14 cellular contexts compared by ENCODE assay signal in the genomic region with DNA sequence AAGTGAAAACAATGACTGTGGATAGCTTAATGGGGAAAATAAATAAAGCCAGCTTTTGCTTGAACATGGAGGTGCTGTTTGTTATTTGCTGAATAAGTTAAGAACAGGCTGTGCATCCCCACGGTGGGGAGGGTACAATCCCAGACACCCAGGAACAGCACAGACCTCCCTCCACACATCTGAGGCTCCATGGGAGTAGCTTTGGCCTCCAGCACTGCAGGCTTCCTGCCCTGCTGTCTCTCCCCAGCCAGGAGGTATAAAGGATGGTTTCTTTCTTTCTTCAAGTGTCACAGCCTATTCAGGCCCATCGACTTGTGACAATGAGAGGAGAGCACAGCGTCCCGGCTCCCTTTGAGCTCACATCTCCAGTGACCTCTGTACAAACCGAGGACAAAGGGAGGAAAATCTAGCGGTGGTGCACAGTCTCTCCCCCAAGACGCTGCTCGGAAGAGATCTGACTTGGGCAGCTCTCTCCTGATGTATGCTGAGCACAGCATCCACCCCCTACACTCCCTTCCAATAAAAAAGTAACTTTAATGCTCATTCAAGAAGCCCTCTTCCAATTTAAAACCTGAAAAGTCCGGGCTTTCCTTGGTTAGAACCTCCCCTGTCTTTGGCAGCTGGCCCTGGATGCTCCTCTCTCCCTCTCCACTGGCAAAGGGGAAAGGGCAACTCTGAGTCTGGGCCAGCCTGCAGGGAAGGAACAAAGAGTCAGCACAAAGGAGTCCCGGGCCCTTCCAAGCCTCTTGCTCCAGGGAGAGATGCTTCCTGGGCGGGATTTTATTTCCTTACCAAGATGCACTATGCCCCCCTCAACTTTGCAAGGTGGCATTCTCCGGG. TPM values are rescaled to one million over a fixed set of nuclear protein-coding genes. Genes with fewer than 3 reads are reported as not detected.
A peak's percentile ranks its signal among the peaks of the same experiment; 100 is the strongest.
DNase-seq lines count a peak whose midpoint lies in the region; ATAC-seq and TF ChIP-seq lines count a peak whose summit lies in the region.
"Had no signal": no experiment of that assay in that cellular context is flagged by ENCODE, and none has a peak within 500 bp of the region (broad histone marks: within the 10 kb centered on the region; RNA-seq: fewer than 3 reads in every experiment).

No MANE protein-coding gene starts in this region.

- H2BK12ac ChIP-seq in trophoblast cell (ENCODE audit: low read length): no peak overlapping the region

- DNase-seq in iPS-NIHi11 (ENCODE audit: low spot score): peak; percentile 42
- DNase-seq in trophoblast cell: no peak
- DNase-seq in middle frontal gyrus (ENCODE audit: extremely low spot score, low spot score): no peak
- no peak for DNase-seq in CD8-positive, alpha-beta memory T cell
- DNase-seq in suprapubic skin (ENCODE audit: low spot score in 2 of 2): no peak
- DNase-seq: activated CD4-positive, alpha-beta memory T cell treated with anti-CD3 and anti-CD28 coated beads, Interleukin-2, amount 10 ng/mL, durations not matched to agents 7 days and 5 days; activated gamma-delta T cell treated with Interleukin-2 at 50 U/mL for 16 hours; NCI-H2081 had no signal

- peaks cover 99% of the 10 kb centered on the region for H3K4me1 ChIP-seq in DOHH2 (ENCODE audit: control insufficient read depth, low read length)
- H3K4me1 ChIP-seq in trophoblast cell (ENCODE audit: control insufficient read depth in 1 of 2, insufficient read depth in 2 of 2, low read length in 2 of 2): peaks cover 11 to 19% of the 10 kb centered on the region in 2 experiments
- H3K4me1 ChIP-seq in CD8-positive, alpha-beta memory T cell (ENCODE audit: insufficient read depth, low read length): peaks cover 16% of the 10 kb centered on the region
- H3K4me1 ChIP-seq in suprapubic skin: peaks cover 15% of the 10 kb centered on the region

- H2BK5ac ChIP-seq in trophoblast cell (ENCODE audit: low read depth, low read length, poor library complexity): no peak overlapping the region

- H3K27ac ChIP-seq in DOHH2 (ENCODE audit: low read depth, low read length) (peak overlapping the region; percentile 99), SU-DHL-6 (ENCODE audit: low read depth, low read length) (peak overlapping the region; percentile 95), trophoblast cell (ENCODE audit: low read depth, low read length) (no peak overlapping the region), suprapubic skin (no peak overlapping the region)
- no peak overlapping the region for H3K27ac ChIP-seq in CD8-positive, alpha-beta memory T cell (ENCODE audit: low read depth, low read length)

- H3F3A ChIP-seq in DOHH2 (ENCODE audit: control insufficient read depth, insufficient read depth) (peaks cover 71% of the 10 kb centered on the region), SU-DHL-6 (ENCODE audit: insufficient read depth) (peaks cover 65% of the 10 kb centered on the region)

- peak overlapping the region; percentile 39 for H2AK5ac ChIP-seq in trophoblast cell (ENCODE audit: low read length)

- H4K20me1 ChIP-seq in DOHH2 (ENCODE audit: control insufficient read depth, insufficient read depth, low read depth, low read length) (no peaks in the 10 kb centered on the region), SU-DHL-6 (ENCODE audit: low read depth, low read length) (no peaks in the 10 kb centered on the region)

- TF ChIP-seq CTCF in DOHH2 (IDR thresholded peaks at IDR 0.05; ENCODE audit: low read depth, low read length, poor library complexity, severe bottlenecking): peak; percentile 1
- no peak for TF ChIP-seq CTCF in SU-DHL-6 (IDR thresholded peaks at IDR 0.05; ENCODE audit: insufficient read depth, low read length, poor library complexity, severe bottlenecking)
- TF ChIP-seq CTCF in suprapubic skin (IDR thresholded peaks at IDR 0.05): no peak

- H3K36me3 Mint-ChIP-seq in CD8-positive, alpha-beta memory T cell: no peaks in the 10 kb centered on the region
- H3K36me3 Mint-ChIP-seq: naive thymus-derived CD4-positive, alpha-beta T cell had no signal

- no peak overlapping the region for H3K27ac Mint-ChIP-seq in CD8-positive, alpha-beta memory T cell

- H3K27me3 Mint-ChIP-seq in CD8-positive, alpha-beta memory T cell: peaks cover 6 to 21% of the 10 kb centered on the region in 2 donors

- H3K79me2 ChIP-seq in DOHH2 (ENCODE audit: control insufficient read depth, low read length): peaks cover 79% of the 10 kb centered on the region
- peaks cover 28% of the 10 kb centered on the region; the same call in 1 of the 2 replicates for H3K79me2 ChIP-seq in SU-DHL-6 (ENCODE audit: insufficient read depth, low read length)
- peaks cover 2% of the 10 kb centered on the region for H3K79me2 ChIP-seq in trophoblast cell (ENCODE audit: control insufficient read depth, insufficient read depth, low read length, poor library complexity)

- no CpG with 5 or more reads among the region's 12 CpGs for WGBS in trophoblast cell (ENCODE audit: extremely low coverage, insufficient coverage, insufficient read length)
- WGBS in suprapubic skin: 45% methylated on average over 12 of the region's 12 CpGs

- H3K9me3 ChIP-seq in DOHH2 (ENCODE audit: control insufficient read depth, insufficient read depth, low read length): no peaks in the 10 kb centered on the region
- H3K9me3 ChIP-seq in SU-DHL-6 (ENCODE audit: insufficient read depth, low read length): no peaks in the 10 kb centered on the region
- no peaks in the 10 kb centered on the region for H3K9me3 ChIP-seq in trophoblast cell (ENCODE audit: insufficient read depth, low read depth, low read length)
- no peaks in the 10 kb centered on the region for H3K9me3 ChIP-seq in CD8-positive, alpha-beta memory T cell (ENCODE audit: low read length)
- no peaks in the 10 kb centered on the region for H3K9me3 ChIP-seq in suprapubic skin

- H3K18ac ChIP-seq in trophoblast cell (ENCODE audit: low read length): no peak overlapping the region

- H2BK120ac ChIP-seq in trophoblast cell (ENCODE audit: insufficient read depth, low read length, poor library complexity): no peak overlapping the region

- no peak overlapping the region for H4K12ac ChIP-seq in trophoblast cell (ENCODE audit: low read depth, low read length)

- POLR2A ChIA-PET in CD8-positive, alpha-beta memory T cell (lab: Charles Lee): no interaction called here

- H3K4me3 ChIP-seq in DOHH2 (ENCODE audit: low read length): peak overlapping the region; percentile 68
- H3K4me3 ChIP-seq in SU-DHL-6 (ENCODE audit: insufficient read depth, low read length, poor library complexity, severe bottlenecking): no peak overlapping the region
- H3K4me3 ChIP-seq in trophoblast cell (ENCODE audit: low read depth, low read length): no peak overlapping the region
- no peak overlapping the region for H3K4me3 ChIP-seq in CD8-positive, alpha-beta memory T cell (ENCODE audit: low read length)
- no peak overlapping the region for H3K4me3 ChIP-seq in suprapubic skin
- H3K4me3 ChIP-seq: K562 had no signal

- CTCF ChIA-PET in CD8-positive, alpha-beta memory T cell (lab: Charles Lee): no interaction called here

- no peak overlapping the region for H3K14ac ChIP-seq in trophoblast cell (ENCODE audit: low read length)

- no peak overlapping the region for H4K8ac ChIP-seq in trophoblast cell (ENCODE audit: low read depth, low read length)

- H3K9me2 ChIP-seq in DOHH2 (replicated peaks; ENCODE audit: control insufficient read depth, low read length) (no peaks in the 10 kb centered on the region), SU-DHL-6 (replicated peaks; ENCODE audit: insufficient read depth, low read length) (no peaks in the 10 kb centered on the region)

- no peaks in the 10 kb centered on the region for H3K4me1 Mint-ChIP-seq in CD8-positive, alpha-beta memory T cell

- H3K27me3 ChIP-seq in DOHH2 (ENCODE audit: control insufficient read depth, low read length) (no peaks in the 10 kb centered on the region), SU-DHL-6 (ENCODE audit: low read length) (no peaks in the 10 kb centered on the region), trophoblast cell (ENCODE audit: insufficient read depth, low read length) (no peaks in the 10 kb centered on the region), suprapubic skin (no peaks in the 10 kb centered on the region)
- no peaks in the 10 kb centered on the region for H3K27me3 ChIP-seq in CD8-positive, alpha-beta memory T cell (ENCODE audit: insufficient read depth, low read length, poor library complexity, severe bottlenecking)

- H3K4ac ChIP-seq in trophoblast cell (ENCODE audit: low read depth, low read length): no peak overlapping the region

- TF ChIP-seq EP300 in suprapubic skin (IDR thresholded peaks at IDR 0.05): no peak

- no peak overlapping the region for H3K23ac ChIP-seq in trophoblast cell (ENCODE audit: low read length)

- H4K91ac ChIP-seq in trophoblast cell (ENCODE audit: low read depth, low read length): no peak overlapping the region

- H3K4me2 ChIP-seq in DOHH2 (ENCODE audit: low read length) (peak overlapping the region; percentile 87), SU-DHL-6 (ENCODE audit: low read depth, low read length, poor library complexity, severe bottlenecking) (peak overlapping the region; percentile 58), trophoblast cell (ENCODE audit: low read length) (no peak overlapping the region)

- no peak overlapping the region for H2AFZ ChIP-seq in SU-DHL-6 (ENCODE audit: low read depth, low read length, severe bottlenecking)
- no peak overlapping the region for H2AFZ ChIP-seq in trophoblast cell (ENCODE audit: insufficient read depth, low read length, poor library complexity)

- no peak overlapping the region for H3K4me3 Mint-ChIP-seq in CD8-positive, alpha-beta memory T cell
- H3K4me3 Mint-ChIP-seq: activated CD4-positive, alpha-beta memory T cell treated with anti-CD3 and anti-CD28 coated beads, Interleukin-2, amount 10 ng/mL, durations not matched to agents 7 days and 5 days had no signal

- peak overlapping the region; percentile 45 for H3K9ac ChIP-seq in SU-DHL-6 (ENCODE audit: low read length)
- H3K9ac ChIP-seq in trophoblast cell (ENCODE audit: low read length): no peak overlapping the region

- TF ChIP-seq POLR2A in suprapubic skin (IDR thresholded peaks at IDR 0.05): no peak

- ATAC-seq in GM19455 (IDR thresholded peaks at IDR 0.05; ENCODE audit: unreplicated experiment): no peak
- ATAC-seq: esophagus mucosa, K562 had no signal

- H3K9me3 Mint-ChIP-seq in CD8-positive, alpha-beta memory T cell: no peaks in the 10 kb centered on the region
- H3K9me3 Mint-ChIP-seq: activated CD4-positive, alpha-beta memory T cell treated with anti-CD3 and anti-CD28 coated beads, Interleukin-2, amount 10 ng/mL, durations not matched to agents 7 days and 5 days; naive thymus-derived CD4-positive, alpha-beta T cell had no signal

- H3K36me3 ChIP-seq in DOHH2 (ENCODE audit: control insufficient read depth, low read length) (peaks cover 28% of the 10 kb centered on the region), SU-DHL-6 (ENCODE audit: low read length) (no peaks in the 10 kb centered on the region), trophoblast cell (ENCODE audit: control insufficient read depth in 1 of 2, insufficient read depth in 2 of 2, low read length in 2 of 2) (no peaks in the 10 kb centered on the region), suprapubic skin (no peaks in the 10 kb centered on the region)
- H3K36me3 ChIP-seq in CD8-positive, alpha-beta memory T cell (ENCODE audit: insufficient read depth, low read length): no peaks in the 10 kb centered on the region

- H3K79me1 ChIP-seq in trophoblast cell (ENCODE audit: low read length): no peaks in the 10 kb centered on the region

RNA-seq across cellular contexts. Expression of gene CHST15, which starts 18.1 kb away (rescaled TPM):
- 2.6 TPM in 2 replicates for polyA plus RNA-seq in trophoblast cell (2013)
- under 1 TPM; 0.18 to 0.24 TPM for total RNA-seq in CD8-positive, alpha-beta memory T cell
- not detected for polyA plus RNA-seq in CD8-positive, alpha-beta memory T cell
- 10 to 100 TPM; 20.6 to 59.1 (median 22.8) TPM for total RNA-seq in suprapubic skin

Comparison
In these comparisons a context has a peak if more than half of its experiments do, and no peak if none do; other contexts are left out.
1. H3K27ac ChIP-seq: peak in DOHH2 (single experiment) and SU-DHL-6 (single experiment); none in trophoblast cell (single experiment), CD8-positive, alpha-beta memory T cell (single experiment) and suprapubic skin (single experiment).
2. RNA of gene CHST15, which starts 18.1 kb away (total RNA-seq): 20.6 to 59.1 TPM in suprapubic skin; 0.18 to 0.24 TPM in CD8-positive, alpha-beta memory T cell; every median in the first group is over 10 times any median in the second.